ENCODE assay signal across 9 cellular contexts in the genomic region with DNA sequence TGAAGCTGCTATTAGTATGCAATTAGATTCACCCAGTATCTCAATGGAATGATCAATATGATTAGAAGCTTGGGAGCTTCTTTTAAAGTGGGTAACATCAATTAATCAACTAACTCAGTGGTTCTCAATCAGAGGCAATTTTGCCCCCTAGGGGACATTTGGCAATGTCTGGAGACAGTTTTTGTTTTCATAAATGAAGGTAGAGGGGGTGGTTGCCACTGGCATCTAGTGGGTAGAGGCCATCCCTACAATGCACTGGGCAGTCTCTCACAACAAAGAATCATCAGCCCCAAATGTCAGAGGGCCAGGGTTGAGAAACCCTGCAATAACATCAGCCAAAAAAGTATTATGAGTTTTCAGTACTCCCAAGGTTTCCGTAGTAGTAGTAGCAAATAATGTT. TPM values are rescaled to one million over a fixed set of nuclear protein-coding genes. Genes with fewer than 3 reads are reported as not detected.
DNase-seq lines count a peak whose midpoint lies in the region; ATAC-seq and TF ChIP-seq lines count a peak whose summit lies in the region.
"Had no signal": no experiment of that assay in that cellular context is flagged by ENCODE, and none has a peak within 500 bp of the region (broad histone marks: within the 10 kb centered on the region; RNA-seq: fewer than 3 reads in every experiment).

No MANE protein-coding gene starts in this region.

- TF ChIP-seq EP300 in gastroesophageal sphincter (IDR thresholded peaks at IDR 0.05) (no peak), stomach (IDR thresholded peaks at IDR 0.05) (no peak)

- TF ChIP-seq CTCF in AG10803 (conservative IDR thresholded peaks at IDR 0.05; ENCODE audit: low read length) = peak; percentile 39
- peak in 3 of 4 experiments; percentile 24 to 37 (median 28) for TF ChIP-seq CTCF in gastroesophageal sphincter (IDR thresholded peaks at IDR 0.05)
- no peak for TF ChIP-seq CTCF in GM13977 (IDR thresholded peaks at IDR 0.05; ENCODE audit: extremely low read depth, insufficient read depth, missing control alignments)
- no peak for TF ChIP-seq CTCF in stomach (IDR thresholded peaks at IDR 0.05)

- in situ Hi-C loops in GM13977 (cut with MboI; ENCODE audit: low pct_unique_long_range_greater_than_20kb, low sequenced_read_pairs, unreplicated experiment) = no loop called here

- ATAC-seq in GM21423 (IDR thresholded peaks at IDR 0.05; ENCODE audit: unreplicated experiment) (peak; percentile 52), gastroesophageal sphincter (no peak), GM21717 (IDR thresholded peaks at IDR 0.05; ENCODE audit: unreplicated experiment) (no peak), HG03469 (IDR thresholded peaks at IDR 0.05; ENCODE audit: unreplicated experiment) (no peak)
- ATAC-seq: activated T-helper 17 cell treated with anti-CD3 and anti-CD28 coated beads, Interleukin-2, amount 50 U/mL, for 72 hours had no signal

- no peak for DNase-seq in AG10803 (ENCODE audit: low read depth)
- DNase-seq in SW 1271 (lab: John Stamatoyannopoulos, UW) = peak; percentile 47 to 74
- no peak for DNase-seq in GM13977 (ENCODE audit: low spot score)
- DNase-seq in stomach = no peak

- no peak overlapping the region for H3K4me3 ChIP-seq in AG10803 (ENCODE audit: low read length)
- H3K4me3 ChIP-seq in gastroesophageal sphincter = no peak overlapping the region
- no peak overlapping the region for H3K4me3 ChIP-seq in stomach

- H3K27ac ChIP-seq in gastroesophageal sphincter = peak overlapping the region in 3 of 4 donors; percentile 55 to 72 (median 67)
- H3K27ac ChIP-seq in stomach = no peak overlapping the region

- H3K36me3 ChIP-seq in gastroesophageal sphincter (no peaks in the 10 kb centered on the region), stomach (no peaks in the 10 kb centered on the region)

- TF ChIP-seq POLR2A in gastroesophageal sphincter (IDR thresholded peaks at IDR 0.05) (no peak), stomach (IDR thresholded peaks at IDR 0.05) (no peak)

- H3K27me3 ChIP-seq in gastroesophageal sphincter (no peaks in the 10 kb centered on the region), stomach (no peaks in the 10 kb centered on the region)

- H3K4me1 ChIP-seq in gastroesophageal sphincter (peaks cover 0 to 49% (median 5%) of the 10 kb centered on the region in 3 donors), stomach (peaks cover under 1 to 11% (median 5%) of the 10 kb centered on the region in 4 donors)

- H3K9me3 ChIP-seq in gastroesophageal sphincter (no peaks in the 10 kb centered on the region), stomach (no peaks in the 10 kb centered on the region)

- 33 to 87% methylated on average over 1 of the region's 1 CpG for WGBS in gastroesophageal sphincter (ENCODE audit: low coverage in 1 of 2), 2 donors
- 81 to 97% (median 89%) methylated on average over 1 of the region's 1 CpG for WGBS in stomach, 5 donors

- intact Hi-C loops in stomach (cut with DNase I; ENCODE audit: low total_unique reads) = no loop called here

RNA-seq across cellular contexts. Expression of a gene that starts 5.9 kb away (rescaled TPM):
- total RNA-seq in gastroesophageal sphincter (100 to 1,000 TPM; 136 to 215 (median 176) TPM), stomach (10 to 100 TPM; 11.0 to 46.3 (median 38.4) TPM)
- 1 to 10 TPM; 5.0 to 7.0 (median 6.1) TPM for polyA plus RNA-seq in stomach

Comparison
In these comparisons a context has a peak if more than half of its experiments do, and no peak if none do; other contexts are left out.
1. DNase-seq: peak in SW 1271 (2 of 2); none in AG10803 (single experiment), GM13977 (single experiment) and stomach (single experiment).
2. CTCF ChIP-seq: peak in AG10803 (single experiment) and gastroesophageal sphincter (3 of 4); none in GM13977 (single experiment) and stomach (0 of 7).
3. H3K27ac ChIP-seq: peak in gastroesophageal sphincter (3 of 4); none in stomach (0 of 5).